In the genomic region with DNA sequence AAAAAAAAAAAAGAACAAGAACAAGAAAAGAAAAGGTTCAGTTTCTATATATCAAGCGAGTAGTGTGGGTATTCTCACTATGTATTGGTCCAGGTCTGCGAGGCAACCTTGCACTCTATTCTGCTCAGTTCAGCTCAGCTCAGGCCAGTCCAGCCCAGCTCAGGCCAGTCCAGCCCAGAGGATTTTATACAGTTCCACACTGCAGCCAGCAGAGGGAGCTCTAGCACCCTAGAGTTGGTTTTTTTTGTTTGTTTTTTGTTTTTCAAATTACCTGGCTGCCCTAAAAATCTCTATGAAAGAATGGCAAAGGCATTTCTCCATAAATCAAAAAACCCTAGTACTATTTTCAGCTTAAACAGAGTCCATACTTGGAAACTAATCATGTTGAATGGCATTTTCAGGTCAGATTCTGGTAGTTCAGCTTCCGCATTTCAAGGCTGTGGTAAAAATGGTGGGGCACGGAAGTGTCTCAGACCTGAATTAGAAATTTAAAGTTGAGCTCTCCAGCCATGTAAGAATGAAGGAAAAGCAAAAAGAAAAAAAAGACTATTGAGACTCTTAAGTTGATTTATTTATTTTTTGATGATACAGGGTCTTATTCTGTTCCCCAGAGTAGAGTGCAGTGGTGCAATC, we compare ENCODE assay signal across 9 cellular contexts. TPM values are rescaled to one million over a fixed set of nuclear protein-coding genes. Genes with fewer than 3 reads are reported as not detected.
DNase-seq lines count a peak whose midpoint lies in the region; ATAC-seq and TF ChIP-seq lines count a peak whose summit lies in the region.
"Had no signal": no experiment of that assay in that cellular context is flagged by ENCODE, and none has a peak within 500 bp of the region (broad histone marks: within the 10 kb centered on the region; RNA-seq: fewer than 3 reads in every experiment).

No MANE protein-coding gene starts in this region.

- H3K9me3 ChIP-seq in CD4-positive, alpha-beta T cell (ENCODE audit: control insufficient read depth, low read length): no peaks in the 10 kb centered on the region
- H3K9me3 ChIP-seq in fibroblast of lung (ENCODE audit: control insufficient read depth, insufficient read depth, low read depth, low read length) (no peaks in the 10 kb centered on the region), neural progenitor cell (ENCODE audit: low read depth) (no peaks in the 10 kb centered on the region)

- H3K4me1 ChIP-seq in fibroblast of lung (ENCODE audit: control insufficient read depth, extremely low read depth, insufficient read depth, low read length): no peaks in the 10 kb centered on the region
- H3K4me1 ChIP-seq in neural progenitor cell: no peaks in the 10 kb centered on the region

- no peak overlapping the region for H3K9ac ChIP-seq in fibroblast of lung (ENCODE audit: insufficient read depth, low read length)
- no peak overlapping the region for H3K9ac ChIP-seq in neural progenitor cell

- H4K20me1 ChIP-seq in fibroblast of lung (ENCODE audit: control insufficient read depth, extremely low read depth, insufficient read depth, low read length): no peaks in the 10 kb centered on the region
- no peaks in the 10 kb centered on the region for H4K20me1 ChIP-seq in neural progenitor cell (ENCODE audit: low read depth)

- no peak overlapping the region for H3K27ac Mint-ChIP-seq in CD4-positive, alpha-beta T cell
- H3K27ac Mint-ChIP-seq in neural progenitor cell: no peak overlapping the region
- H3K27ac Mint-ChIP-seq in stimulated activated memory B cell treated with anti-CD40 and anti-IgM and Interleukin-4, amounts not matched to agents 10 μg/mL and 1 μg/mL and 100 μg/mL, for 72 hours: no peak overlapping the region

- no peaks in the 10 kb centered on the region for H3F3A ChIP-seq in neural progenitor cell (ENCODE audit: low read depth)

- H3K4me3 ChIP-seq in fibroblast of lung (replicated peaks in 1 of 4; ENCODE audit: control extremely low read depth in 1 of 4, insufficient read depth in 1 of 4, low read depth in 3 of 4, low read length in 4 of 4) (no peak overlapping the region), neural progenitor cell (no peak overlapping the region)

- POLR2A ChIA-PET in CD4-positive, alpha-beta T cell (lab: Charles Lee): interaction anchor here (1.0 to 2.0 kb wide), 6 partner anchors 9 to 281 kb away, joined by 3 to 8 read pairs (median 4); partner anchors contain the start of gene OSBPL3

- ATAC-seq in CD4-positive, alpha-beta T cell (ENCODE audit: poor library complexity): peak; percentile 71
- peak; percentile 68 for ATAC-seq in GM19455 (IDR thresholded peaks at IDR 0.05; ENCODE audit: unreplicated experiment)
- no peak for ATAC-seq in stimulated activated memory B cell treated with anti-CD40 and anti-IgM and Interleukin-4, amounts not matched to agents 10 μg/mL and 1 μg/mL and 100 μg/mL, for 72 hours

- H3K79me2 ChIP-seq in fibroblast of lung (ENCODE audit: control insufficient read depth, insufficient read depth, low read length) (no peaks in the 10 kb centered on the region), neural progenitor cell (ENCODE audit: low read depth) (no peaks in the 10 kb centered on the region)

- no peak overlapping the region for H3K27ac ChIP-seq in CD4-positive, alpha-beta T cell (ENCODE audit: low read depth, low read length)
- peak overlapping the region; percentile 6 for H3K27ac ChIP-seq in fibroblast of lung (ENCODE audit: insufficient read depth, low read length)
- no peak overlapping the region for H3K27ac ChIP-seq in neural progenitor cell

- H3K27me3 Mint-ChIP-seq in CD4-positive, alpha-beta T cell: no peaks in the 10 kb centered on the region
- no peaks in the 10 kb centered on the region for H3K27me3 Mint-ChIP-seq in neural progenitor cell (ENCODE audit: insufficient read depth, low read depth)
- H3K27me3 Mint-ChIP-seq in stimulated activated memory B cell treated with anti-CD40 and anti-IgM and Interleukin-4, amounts not matched to agents 10 μg/mL and 1 μg/mL and 100 μg/mL, for 72 hours: no peaks in the 10 kb centered on the region
- H3K27me3 Mint-ChIP-seq: IgD-negative memory B cell had no signal

- no peaks in the 10 kb centered on the region for H3K9me3 Mint-ChIP-seq in CD4-positive, alpha-beta T cell
- no peaks in the 10 kb centered on the region for H3K9me3 Mint-ChIP-seq in neural progenitor cell
- H3K9me3 Mint-ChIP-seq in stimulated activated memory B cell treated with anti-CD40 and anti-IgM and Interleukin-4, amounts not matched to agents 10 μg/mL and 1 μg/mL and 100 μg/mL, for 72 hours: no peaks in the 10 kb centered on the region
- H3K9me3 Mint-ChIP-seq: IgD-negative memory B cell had no signal

- peaks cover 4% of the 10 kb centered on the region for H3K36me3 ChIP-seq in fibroblast of lung (ENCODE audit: control insufficient read depth, insufficient read depth, low read length)
- H3K36me3 ChIP-seq in neural progenitor cell: no peaks in the 10 kb centered on the region

- H3K27me3 ChIP-seq in CD4-positive, alpha-beta T cell (ENCODE audit: control insufficient read depth, insufficient read depth, low read length): no peaks in the 10 kb centered on the region
- H3K27me3 ChIP-seq in fibroblast of lung (ENCODE audit: control insufficient read depth, insufficient read depth, low read length): no peaks in the 10 kb centered on the region
- H3K27me3 ChIP-seq in neural progenitor cell: no peaks in the 10 kb centered on the region

- H2AFZ ChIP-seq in fibroblast of lung (ENCODE audit: low read length) (no peak overlapping the region), neural progenitor cell (replicated peaks) (no peak overlapping the region)

- H3K4me2 ChIP-seq in fibroblast of lung (ENCODE audit: extremely low read depth, insufficient read depth, low read length): no peak overlapping the region
- no peak overlapping the region for H3K4me2 ChIP-seq in neural progenitor cell

- peaks cover 82% of the 10 kb centered on the region for H3K36me3 Mint-ChIP-seq in CD4-positive, alpha-beta T cell (ENCODE audit: low read depth)
- H3K36me3 Mint-ChIP-seq in neural progenitor cell: peaks cover 9% of the 10 kb centered on the region
- peaks cover 79% of the 10 kb centered on the region for H3K36me3 Mint-ChIP-seq in stimulated activated memory B cell treated with anti-CD40 and anti-IgM and Interleukin-4, amounts not matched to agents 10 μg/mL and 1 μg/mL and 100 μg/mL, for 72 hours

- no peaks in the 10 kb centered on the region for H3K4me1 Mint-ChIP-seq in CD4-positive, alpha-beta T cell (ENCODE audit: low read depth)
- H3K4me1 Mint-ChIP-seq in neural progenitor cell: peaks cover 6% of the 10 kb centered on the region
- H3K4me1 Mint-ChIP-seq in stimulated activated memory B cell treated with anti-CD40 and anti-IgM and Interleukin-4, amounts not matched to agents 10 μg/mL and 1 μg/mL and 100 μg/mL, for 72 hours: no peaks in the 10 kb centered on the region

- peak; percentile 96 for TF ChIP-seq CTCF in CD4-positive, alpha-beta T cell (IDR thresholded peaks at IDR 0.05)
- TF ChIP-seq CTCF in fibroblast of lung (conservative IDR thresholded peaks at IDR 0.05 in 1 of 2, IDR thresholded peaks at IDR 0.05 in 1 of 2; ENCODE audit: low read depth in 1 of 2, low read length in 2 of 2) (peak; percentile 87 to 94), neural progenitor cell (IDR thresholded peaks at IDR 0.05) (peak; percentile 97)

- CTCF ChIA-PET in CD4-positive, alpha-beta T cell (lab: Charles Lee): interaction anchor here (0.8 to 3.5 kb wide), 23 partner anchors 8 to 479 kb away, joined by 3 to 43 read pairs (median 4); partner anchors contain the start of gene OSBPL3

- intact Hi-C loops in CD4-positive, alpha-beta T cell (cut with DNase I, micrococcal nuclease): loop anchor here (1.0 kb wide), 3 partner anchors 257 to 282 kb away; no protein-coding TSS in a partner anchor

- peak; percentile 11 to 51 (median 28) for DNase-seq in CD4-positive, alpha-beta T cell
- DNase-seq in NCI-H460 (ENCODE audit: extremely low read depth, low read depth) (peak; percentile 50), fibroblast of lung (ENCODE audit: low read depth in 2 of 2) (peak in 1 of 2 donors; percentile 50), neural progenitor cell (ENCODE audit: low spot score) (peak; percentile 69), foreskin melanocyte (no peak)
- peak; percentile 44 for DNase-seq in activated CD8-positive, alpha-beta memory T cell treated with anti-CD3 and anti-CD28 coated beads, Interleukin-2, amount 50 U/mL, for 4 hours

- H3K4me3 Mint-ChIP-seq in CD4-positive, alpha-beta T cell: no peak overlapping the region
- no peak overlapping the region for H3K4me3 Mint-ChIP-seq in neural progenitor cell
- H3K4me3 Mint-ChIP-seq in stimulated activated memory B cell treated with anti-CD40 and anti-IgM and Interleukin-4, amounts not matched to agents 10 μg/mL and 1 μg/mL and 100 μg/mL, for 72 hours: no peak overlapping the region

RNA-seq across cellular contexts. Expression of gene GSDME, which starts 55.2 kb away (rescaled TPM):
- under 1 TPM in 1 of 2 experiments, not detected in 1; 0.19 TPM for total RNA-seq in CD4-positive, alpha-beta T cell
- total RNA-seq in NCI-H460 (2014; rRNA removed; shearing (Covaris generic)): 3.5 and 6.5 TPM in 2 replicates
- 2.7 and 15.2 TPM in 2 replicates for polyA plus RNA-seq in NCI-H460 (2014; cell fraction: nucleus; rRNA removed)
- total RNA-seq in fibroblast of lung (40.1 and 57.1 TPM in 2 replicates), neural progenitor cell (ENCODE audit: low replicate concordance) (12.8 and 15.5 TPM in 2 replicates)
- 28.1 and 40.8 TPM in 2 replicates for polyA plus RNA-seq in fibroblast of lung
- 29.2 and 38.8 TPM in 2 replicates for polyA plus RNA-seq in fibroblast of lung (2012)
- 25.6 and 44.5 TPM in 2 replicates for polyA minus RNA-seq in fibroblast of lung (ENCODE audit: low replicate concordance)
